In the genomic region with DNA sequence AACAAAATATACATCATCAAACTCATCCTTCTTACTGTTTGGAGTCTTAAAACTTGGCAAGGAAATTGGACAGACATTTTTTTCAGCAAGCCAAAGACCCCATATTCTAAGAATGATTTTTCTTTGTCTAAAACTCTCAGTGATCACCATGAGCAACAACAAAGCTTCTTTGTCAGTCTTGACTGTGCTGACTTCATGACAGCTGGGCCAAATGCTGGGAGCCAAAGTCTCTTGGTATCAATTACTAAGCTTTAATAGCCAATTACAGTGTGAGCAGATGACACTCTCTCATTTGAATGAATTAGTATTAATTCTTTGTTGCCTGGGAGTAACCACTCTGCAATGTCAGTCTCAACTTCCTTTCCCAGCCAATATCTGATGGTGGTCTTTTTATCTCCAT, we compare ENCODE assay signal across 18 cellular contexts. TPM values are rescaled to one million over a fixed set of nuclear protein-coding genes. Genes with fewer than 3 reads are reported as not detected.
A peak's percentile ranks its signal among the peaks of the same experiment; 100 is the strongest.
DNase-seq lines count a peak whose midpoint lies in the region; ATAC-seq and TF ChIP-seq lines count a peak whose summit lies in the region.
"Had no signal": no experiment of that assay in that cellular context is flagged by ENCODE, and none has a peak within 500 bp of the region (broad histone marks: within the 10 kb centered on the region; RNA-seq: fewer than 3 reads in every experiment).

No MANE protein-coding gene starts in this region.

- peak overlapping the region; percentile 38 to 85; a peak in 3 of 4 replicates for H4K8ac ChIP-seq in IMR-90 (ENCODE audit: low read depth in 2 of 2, low read length in 2 of 2)

- H3K4ac ChIP-seq in IMR-90 (ENCODE audit: low read depth, low read length), result peak overlapping the region; percentile 92

- no peaks in the 10 kb centered on the region for H3K79me1 ChIP-seq in IMR-90 (ENCODE audit: low read depth in 1 of 2, low read length in 2 of 2)

- no peak overlapping the region for H3K4me2 ChIP-seq in IMR-90 (ENCODE audit: low read depth, low read length)

- no peak overlapping the region for H3K4me3 Mint-ChIP-seq in glutamatergic neuron (ENCODE audit: unreplicated experiment)
- H3K4me3 Mint-ChIP-seq: T-helper 2 cell treated with Interferon-gamma antibody and Interleukin-4, amounts not matched to agents 5 μg/mL and 100 μg/mL, for 36 hours had no signal

- H3K4me1 ChIP-seq in IMR-90 (ENCODE audit: control insufficient read depth, insufficient read depth, low read length), result peaks cover 9% of the 10 kb centered on the region
- H3K4me1 ChIP-seq: BE2C had no signal

- no TSS peak for BruUV-seq in IMR-90 (replicated peaks; lab: Mats Ljungman, UMichigan)

- CTCF ChIA-PET in IMR-90 (lab: Yijun Ruan, JAX), result no interaction called here

- dilution Hi-C loops in IMR-90 (cut with HindIII; ENCODE audit: low sequenced_read_pairs, unreplicated experiment), result no loop called here

- intact Hi-C loops in IMR-90 (cut with micrococcal nuclease) (no loop called here), posterior cingulate gyrus (cut with DNase I) (no loop called here)

- H2AFZ ChIP-seq in IMR-90 (replicated peaks; ENCODE audit: low read length, poor library complexity), result no peak overlapping the region

- H4K20me1 ChIP-seq in IMR-90 (ENCODE audit: insufficient read depth, low read length), result no peaks in the 10 kb centered on the region

- no peak overlapping the region for H3K9ac ChIP-seq in IMR-90 (ENCODE audit: low read depth, low read length)

- DNase-seq in IMR-90, result no peak
- peak; percentile 98 for DNase-seq in NCI-H82 (lab: John Stamatoyannopoulos, UW)
- DNase-seq in glutamatergic neuron, result peak; percentile 39
- peak in 7 of 10 donors; percentile 17 to 83 (median 39) for DNase-seq in posterior cingulate gyrus
- DNase-seq in erythroblast (lab: John Stamatoyannopoulos, UW), result no peak
- no peak for DNase-seq in activated CD4-positive, alpha-beta T cell treated with anti-CD3 and anti-CD28 coated beads for 4 hours
- DNase-seq: activated CD4-positive, CD25-positive, alpha-beta regulatory T cell treated with anti-CD3 and anti-CD28 coated beads, Interleukin-2, amount 50 U/mL, for 72 hours; activated effector memory CD4-positive, alpha-beta T cell treated with anti-CD3 and anti-CD28 coated beads, Interleukin-2, amount 50 U/mL, for 16 hours; adrenal gland; BE2C; effector memory CD4-positive, alpha-beta T cell; left colon; NCI-H2107; SIG-M5 had no signal

- no peak for TF ChIP-seq CTCF in IMR-90 (conservative IDR thresholded peaks at IDR 0.05; ENCODE audit: low read depth, low read length)
- no peak for TF ChIP-seq CTCF in glutamatergic neuron (IDR thresholded peaks at IDR 0.05; ENCODE audit: partially characterized antibody, unreplicated experiment)

- POLR2A ChIA-PET in IMR-90 (lab: Charles Lee; ENCODE audit: unreplicated experiment), result no interaction called here

- peak overlapping the region; percentile 53; the same call in 1 of the 2 replicates for H4K5ac ChIP-seq in IMR-90 (ENCODE audit: low read depth, low read length)

- H3K56ac ChIP-seq in IMR-90 (ENCODE audit: extremely low read depth, insufficient read depth, low read length), result no peak overlapping the region; the same call in 1 of the 2 replicates

- H3K36me3 ChIP-seq in IMR-90 (ENCODE audit: control insufficient read depth, insufficient read depth, low read length), result no peaks in the 10 kb centered on the region
- H3K36me3 ChIP-seq: adrenal gland, BE2C, thoracic aorta had no signal

- H3K27ac Mint-ChIP-seq in glutamatergic neuron (ENCODE audit: unreplicated experiment), result peak overlapping the region; percentile 93
- H3K27ac Mint-ChIP-seq: progenitor cell of endocrine pancreas; T-helper 2 cell treated with Interferon-gamma antibody and Interleukin-4, amounts not matched to agents 5 μg/mL and 100 μg/mL, for 36 hours had no signal

- TF ChIP-seq POLR2A in IMR-90 (IDR thresholded peaks at IDR 0.05; ENCODE audit: low read depth, low read length) (no peak), erythroblast (IDR thresholded peaks at IDR 0.05; ENCODE audit: low read length) (no peak), GM18505 (IDR thresholded peaks at IDR 0.05; ENCODE audit: borderline replicate concordance, extremely low read depth, insufficient read depth, insufficient read length) (no peak)

- in situ Hi-C loops in IMR-90 (cut with MboI; ENCODE audit: low sequenced_read_pairs), result no loop called here

- H3K4me3 ChIP-seq in IMR-90 (ENCODE audit: insufficient read depth, low read depth, low read length), result no peak overlapping the region
- H3K4me3 ChIP-seq: adrenal gland, thoracic aorta had no signal

- no peak overlapping the region for H2AK9ac ChIP-seq in IMR-90 (replicated peaks; ENCODE audit: low read depth, low read length, poor library complexity)

- H2BK20ac ChIP-seq in IMR-90 (ENCODE audit: low read depth, low read length), result peak overlapping the region; percentile 98

- H3K18ac ChIP-seq in IMR-90 (ENCODE audit: low read depth, low read length), result peak overlapping the region; percentile 93

- ATAC-seq in IMR-90 (ENCODE audit: low read depth), result no peak
- no peak for ATAC-seq in GM18505 (IDR thresholded peaks at IDR 0.05; ENCODE audit: unreplicated experiment)
- ATAC-seq: left colon had no signal

- peaks cover 7% of the 10 kb centered on the region for H3K9me1 ChIP-seq in IMR-90 (ENCODE audit: insufficient read depth, low read length)

- peak overlapping the region; percentile 78 for H3K23ac ChIP-seq in IMR-90 (ENCODE audit: low read depth, low read length)

- H3K27ac ChIP-seq in IMR-90 (ENCODE audit: insufficient read depth, low read length), result peak overlapping the region; percentile 57; the same call in 1 of the 2 replicates
- H3K27ac ChIP-seq: adrenal gland, thoracic aorta had no signal

- peaks cover 2% of the 10 kb centered on the region for H3K9me3 Mint-ChIP-seq in glutamatergic neuron (ENCODE audit: unreplicated experiment)

- no peak for TF ChIP-seq RAD21 in IMR-90 (IDR thresholded peaks at IDR 0.05; ENCODE audit: low read length)

- no peaks in the 10 kb centered on the region for H3K9me3 ChIP-seq in IMR-90 (ENCODE audit: control insufficient read depth, insufficient read depth, low read length)
- H3K9me3 ChIP-seq: adrenal gland, BE2C, thoracic aorta had no signal

- peak overlapping the region; percentile 77 for H3K14ac ChIP-seq in IMR-90 (replicated peaks; ENCODE audit: low read depth, low read length)

- peak overlapping the region; percentile 75 for H4K91ac ChIP-seq in IMR-90 (ENCODE audit: insufficient read depth, low read depth, low read length)

- H3K4me1 Mint-ChIP-seq in glutamatergic neuron (ENCODE audit: low read depth, unreplicated experiment), result peaks cover 5% of the 10 kb centered on the region

- H3K27me3 ChIP-seq in IMR-90 (ENCODE audit: control insufficient read depth, insufficient read depth, low read length), result no peaks in the 10 kb centered on the region
- H3K27me3 ChIP-seq: adrenal gland, BE2C had no signal

- no peak overlapping the region for H2AK5ac ChIP-seq in IMR-90 (ENCODE audit: low read depth, low read length)

- peak overlapping the region; percentile 94 for H2BK5ac ChIP-seq in IMR-90 (ENCODE audit: low read depth, low read length, poor library complexity, severe bottlenecking)

- H2BK120ac ChIP-seq in IMR-90 (ENCODE audit: low read depth, low read length), result peak overlapping the region; percentile 95

- no peaks in the 10 kb centered on the region for H3K36me3 Mint-ChIP-seq in glutamatergic neuron (ENCODE audit: unreplicated experiment)

- peak overlapping the region; percentile 63; the same call in 1 of the 3 replicates for H2BK15ac ChIP-seq in IMR-90 (ENCODE audit: low read depth, low read length)

- no peaks in the 10 kb centered on the region for H3K27me3 Mint-ChIP-seq in glutamatergic neuron (ENCODE audit: unreplicated experiment)
- H3K27me3 Mint-ChIP-seq: progenitor cell of endocrine pancreas had no signal

TF ChIP-seq in IMR-90, 13 proteins besides CTCF, POLR2A, EP300 and RAD21:
- TF ChIP-seq MAFK (IDR thresholded peaks at IDR 0.05; ENCODE audit: low read depth, low read length), result no peak
TF ChIP-seq in IMR-90: peak in this region for 0.

RNA-seq across cellular contexts. Expression of a gene that starts 48.1 kb away (rescaled TPM):
- total RNA-seq in IMR-90 (2012; rRNA removed) (5.9 and 13.3 TPM in 2 replicates), glutamatergic neuron (ENCODE audit: unreplicated experiment) (22.9 TPM)
- 4.0 and 8.6 TPM in 2 replicates for polyA plus RNA-seq in IMR-90 (2012; rRNA removed)
- 0.73 and 2.5 TPM in 2 replicates for polyA plus RNA-seq in IMR-90 (2012; cell fraction: cytosol; rRNA removed)
- polyA plus RNA-seq in IMR-90 (2012; cell fraction: nucleus; rRNA removed; ENCODE audit: low replicate concordance), result 19.2 and 44.6 TPM in 2 replicates

Comparison
In these comparisons a context has a peak if more than half of its experiments do, and no peak if none do; other contexts are left out.
1. DNase-seq: peak in NCI-H82 (single experiment), glutamatergic neuron (single experiment) and posterior cingulate gyrus (7 of 10); none in IMR-90 (single experiment), erythroblast (0 of 2) and activated CD4-positive, alpha-beta T cell treated with anti-CD3 and anti-CD28 coated beads for 4 hours (0 of 2).